In genomic region chr13:31967155-31967554, GRCh38 we compare ENCODE assay signal across 19 cellular contexts.
A peak's percentile ranks its signal among the peaks of the same experiment; 100 is the strongest.
DNase-seq lines count a peak whose midpoint lies in the region; ATAC-seq and TF ChIP-seq lines count a peak whose summit lies in the region.
"Had no signal": no experiment of that assay in that cellular context is flagged by ENCODE, and none has a peak within 500 bp of the region (broad histone marks: within the 10 kb centered on the region; RNA-seq: fewer than 3 reads in every experiment).

No MANE protein-coding gene starts in this region.

- BruUV-seq in A673 (replicated peaks; lab: Mats Ljungman, UMichigan): no TSS peak
- BruUV-seq in PC-3 (replicated peaks; lab: Mats Ljungman, UMichigan): no TSS peak

- POLR2A ChIA-PET in A673 (lab: Charles Lee; ENCODE audit: low non-redundant PET): interaction anchor here (0.7 kb wide), 1 partner anchor 199 kb away, joined by 4 read pairs; no protein-coding TSS in a partner anchor
- POLR2A ChIA-PET in PC-3 (lab: Charles Lee; ENCODE audit: unreplicated experiment): no interaction called here

- H3F3A ChIP-seq in PC-3 (ENCODE audit: low read length, unreplicated experiment): no peaks in the 10 kb centered on the region

- peaks cover 3% of the 10 kb centered on the region for H3K36me3 Mint-ChIP-seq in glutamatergic neuron (ENCODE audit: unreplicated experiment)
- H3K36me3 Mint-ChIP-seq in activated T-cell treated with anti-CD3 and anti-CD28 coated beads, Interleukin-2, amount 50 U/mL, for 72 hours (ENCODE audit: insufficient read depth in 2 of 2): peaks cover 0 to 6% of the 10 kb centered on the region in 2 donors

- H3K4me1 Mint-ChIP-seq in glutamatergic neuron (ENCODE audit: low read depth, unreplicated experiment): no peaks in the 10 kb centered on the region
- H3K4me1 Mint-ChIP-seq in activated T-cell treated with anti-CD3 and anti-CD28 coated beads, Interleukin-2, amount 50 U/mL, for 72 hours (ENCODE audit: low read depth): peaks cover 5% of the 10 kb centered on the region

- no peaks in the 10 kb centered on the region for H3K9me2 ChIP-seq in PC-3 (replicated peaks; ENCODE audit: low read length)

- TF ChIP-seq CTCF in A673 (conservative IDR thresholded peaks at IDR 0.05; ENCODE audit: low read depth, low read length) (peak; percentile 33), PC-3 (conservative IDR thresholded peaks at IDR 0.05; ENCODE audit: low read depth, low read length) (peak; percentile 14; the same call in 1 of the 2 replicates), glutamatergic neuron (IDR thresholded peaks at IDR 0.05; ENCODE audit: partially characterized antibody, unreplicated experiment) (peak; percentile 53), testis (IDR thresholded peaks at IDR 0.05) (peak in 1 of 3 experiments; percentile 38)

- no peak overlapping the region for H2AFZ ChIP-seq in PC-3 (ENCODE audit: low read length)

- intact Hi-C loops in A673 (cut with micrococcal nuclease; ENCODE audit: unreplicated experiment): no loop called here
- intact Hi-C loops in PC-3 (cut with micrococcal nuclease): no loop called here
- intact Hi-C loops in testis (cut with DNase I; ENCODE audit: low total_unique reads): no loop called here

- no peaks in the 10 kb centered on the region for H3K79me2 ChIP-seq in PC-3 (ENCODE audit: low read length)

- no peak for DNase-seq in A673 (ENCODE audit: low spot score)
- peak; percentile 16 for DNase-seq in ELR (ENCODE audit: low read depth)
- no peak for DNase-seq in PC-3
- no peak for DNase-seq in glutamatergic neuron
- no peak for DNase-seq in stimulated activated CD4-positive, alpha-beta T cell treated with anti-CD3 and anti-CD28 coated beads, Interleukin-2, amount 100 ng/mL, for 48 hours
- no peak for DNase-seq in activated T-cell treated with anti-CD3 and anti-CD28 coated beads, Interleukin-2, amount 50 U/mL, for 72 hours
- no peak for DNase-seq in testis
- DNase-seq: activated CD4-positive, alpha-beta T cell treated with anti-CD3 and anti-CD28 coated beads for 48 hours; activated CD8-positive, alpha-beta memory T cell treated with anti-CD3 and anti-CD28 coated beads, Interleukin-2, amount 50 U/mL, for 4 hours; activated naive CD4-positive, alpha-beta T cell; heart right ventricle; islet precursor cell; NCI-H1092; SIG-M5; stimulated activated CD4-positive, alpha-beta T cell treated with anti-CD3 and anti-CD28 coated beads, Interleukin-4, amount 100 ng/mL, for 24 hours; stimulated activated CD8-positive, alpha-beta memory T cell treated with anti-CD3 and anti-CD28 coated beads, Interleukin-4, amount 100 ng/mL, for 48 hours; T1000 had no signal

- no peaks in the 10 kb centered on the region for H3K27me3 Mint-ChIP-seq in glutamatergic neuron (ENCODE audit: unreplicated experiment)
- peaks cover 18% of the 10 kb centered on the region for H3K27me3 Mint-ChIP-seq in activated T-cell treated with anti-CD3 and anti-CD28 coated beads, Interleukin-2, amount 50 U/mL, for 72 hours (ENCODE audit: low read depth)

- H3K9me3 ChIP-seq in A673 (ENCODE audit: low read depth, low read length, poor library complexity, severe bottlenecking) (no peaks in the 10 kb centered on the region), PC-3 (ENCODE audit: low read length) (no peaks in the 10 kb centered on the region), testis (no peaks in the 10 kb centered on the region)
- H3K9me3 ChIP-seq: esophagus muscularis mucosa had no signal

- H3K36me3 ChIP-seq in A673 (ENCODE audit: insufficient read depth, low read length, poor library complexity, severe bottlenecking) (no peaks in the 10 kb centered on the region), PC-3 (ENCODE audit: low read depth, low read length) (no peaks in the 10 kb centered on the region), testis (ENCODE audit: low read depth, missing control alignments) (no peaks in the 10 kb centered on the region)
- H3K36me3 ChIP-seq: esophagus muscularis mucosa, heart right ventricle had no signal

- ATAC-seq in PC-3: no peak
- ATAC-seq in HG02763 (IDR thresholded peaks at IDR 0.05; ENCODE audit: unreplicated experiment): no peak
- no peak for ATAC-seq in activated T-cell treated with anti-CD3 and anti-CD28 coated beads, Interleukin-2, amount 50 U/mL, for 72 hours (replicated peaks in 1 of 2)
- ATAC-seq: heart right ventricle had no signal

- CTCF ChIA-PET in A673 (lab: Charles Lee): no interaction called here
- CTCF ChIA-PET in PC-3 (lab: Charles Lee): no interaction called here

- no peak overlapping the region for H3K27ac Mint-ChIP-seq in glutamatergic neuron (ENCODE audit: unreplicated experiment)
- no peak overlapping the region for H3K27ac Mint-ChIP-seq in activated T-cell treated with anti-CD3 and anti-CD28 coated beads, Interleukin-2, amount 50 U/mL, for 72 hours

- H3K9ac ChIP-seq in PC-3 (ENCODE audit: low read length): no peak overlapping the region

- no peak overlapping the region for H3K4me2 ChIP-seq in PC-3 (ENCODE audit: low read length)

- peaks cover 1% of the 10 kb centered on the region for H3K9me3 Mint-ChIP-seq in glutamatergic neuron (ENCODE audit: unreplicated experiment)
- peaks cover 0 to 3% of the 10 kb centered on the region in 2 donors for H3K9me3 Mint-ChIP-seq in activated T-cell treated with anti-CD3 and anti-CD28 coated beads, Interleukin-2, amount 50 U/mL, for 72 hours

- H3K27me3 ChIP-seq in A673 (replicated peaks; ENCODE audit: insufficient read depth, low read depth, low read length, poor library complexity) (peaks cover 3% of the 10 kb centered on the region), PC-3 (ENCODE audit: low read length) (no peaks in the 10 kb centered on the region), testis (no peaks in the 10 kb centered on the region)
- H3K27me3 ChIP-seq: esophagus muscularis mucosa, heart right ventricle had no signal

- H3K4me1 ChIP-seq in A673 (ENCODE audit: insufficient read depth, low read length, poor library complexity, severe bottlenecking) (no peaks in the 10 kb centered on the region), PC-3 (ENCODE audit: insufficient read depth, low read length) (no peaks in the 10 kb centered on the region; the same call in 1 of the 2 replicates), testis (peaks cover 10% of the 10 kb centered on the region)

- H4K20me1 ChIP-seq in PC-3 (ENCODE audit: low read length): no peaks in the 10 kb centered on the region

- H3K4me3 ChIP-seq in A673 (ENCODE audit: low read depth, low read length, poor library complexity, severe bottlenecking): no peak overlapping the region
- no peak overlapping the region for H3K4me3 ChIP-seq in PC-3 (ENCODE audit: low read length)
- no peak overlapping the region for H3K4me3 ChIP-seq in testis
- H3K4me3 ChIP-seq: esophagus muscularis mucosa, heart right ventricle had no signal

- no peak for TF ChIP-seq POLR2A in testis (IDR thresholded peaks at IDR 0.05)

- no peak overlapping the region for H3K4me3 Mint-ChIP-seq in glutamatergic neuron (ENCODE audit: unreplicated experiment)
- no peak overlapping the region for H3K4me3 Mint-ChIP-seq in activated T-cell treated with anti-CD3 and anti-CD28 coated beads, Interleukin-2, amount 50 U/mL, for 72 hours

- WGBS in testis, 2 donors: 88 to 96% methylated on average over 1 of the region's 1 CpG

- H3K27ac ChIP-seq in A673 (ENCODE audit: low read depth, low read length, poor library complexity, severe bottlenecking): no peak overlapping the region
- no peak overlapping the region for H3K27ac ChIP-seq in PC-3 (ENCODE audit: low read length)
- no peak overlapping the region for H3K27ac ChIP-seq in testis
- H3K27ac ChIP-seq: esophagus muscularis mucosa had no signal
